Comparison of ENCODE assay signal across 15 cellular contexts in the genomic region with DNA sequence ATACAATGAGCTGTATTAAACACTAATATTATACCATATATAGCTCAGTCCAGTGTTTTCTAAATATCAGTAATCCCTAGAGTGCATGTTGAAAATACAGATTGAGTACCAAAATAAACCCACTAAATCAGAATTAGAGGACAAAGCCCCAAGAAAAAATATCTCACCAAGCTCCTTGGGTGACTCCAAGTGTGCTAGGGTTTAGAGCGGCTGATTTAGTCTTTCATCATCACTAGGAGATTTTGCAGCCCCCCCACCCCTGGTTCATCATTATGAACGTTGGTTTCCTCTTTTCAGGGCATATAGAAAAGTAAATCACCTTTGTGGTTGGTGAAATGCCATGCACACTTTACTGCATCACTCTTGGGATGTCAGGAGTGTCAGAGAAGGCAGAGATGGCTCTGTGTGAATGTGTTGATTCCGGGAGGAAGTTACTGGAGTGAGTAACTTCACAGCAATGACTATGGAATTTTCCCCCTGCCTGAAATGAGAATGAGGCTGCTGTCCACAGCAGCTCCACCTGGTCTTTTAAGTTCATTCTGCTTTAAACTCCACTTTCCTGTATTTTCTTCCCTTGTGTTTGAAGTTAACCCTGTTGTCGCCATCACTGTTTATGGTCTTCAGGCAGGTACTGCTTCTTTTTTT. TPM values are rescaled to one million over a fixed set of nuclear protein-coding genes. Genes with fewer than 3 reads are reported as not detected.
DNase-seq lines count a peak whose midpoint lies in the region; TF ChIP-seq lines count a peak whose summit lies in the region.
"Had no signal": no experiment of that assay in that cellular context is flagged by ENCODE, and none has a peak within 500 bp of the region (broad histone marks: within the 10 kb centered on the region; RNA-seq: fewer than 3 reads in every experiment).

No MANE protein-coding gene starts in this region.

- H3K9ac ChIP-seq in HUES48 (ENCODE audit: low read depth, low read length): no peak overlapping the region
- H3K9ac ChIP-seq: KMS-11 had no signal

- H3K36me3 ChIP-seq in HUES48 (ENCODE audit: control insufficient read depth, insufficient read depth, low read length) (0 out of 2 replicates have a peak, but pooled peaks cover 7% of the 10 kb centered on the region), stomach (peaks cover 0 to 36% (median 15%) of the 10 kb centered on the region in 4 donors)

- H3K4me3 ChIP-seq in HUES48 (ENCODE audit: low read depth, low read length): no peak overlapping the region
- no peak overlapping the region for H3K4me3 ChIP-seq in stomach

- 83 to 91% (median 90%) methylated on average over 4 of the region's 4 CpGs for WGBS in stomach, 5 donors

- no peak for TF ChIP-seq EP300 in stomach (IDR thresholded peaks at IDR 0.05)

- TF ChIP-seq CTCF in stomach (IDR thresholded peaks at IDR 0.05): no peak

- H3K27me3 ChIP-seq in HUES48 (ENCODE audit: control insufficient read depth, insufficient read depth, low read length) (no peaks in the 10 kb centered on the region), stomach (no peaks in the 10 kb centered on the region)

- H3K27ac ChIP-seq in HUES48 (ENCODE audit: low read depth, low read length): peak overlapping the region; percentile 53
- no peak overlapping the region for H3K27ac ChIP-seq in stomach
- H3K27ac ChIP-seq: KMS-11 had no signal

- H3K9me3 ChIP-seq in HUES48 (ENCODE audit: control insufficient read depth, insufficient read depth, low read length) (no peaks in the 10 kb centered on the region), stomach (no peaks in the 10 kb centered on the region)

- H3K4me1 ChIP-seq in HUES48 (ENCODE audit: control insufficient read depth, insufficient read depth, low read length): 0 out of 2 replicates have a peak, but pooled peaks cover 3% of the 10 kb centered on the region
- peaks cover 0 to 7% (median 0%) of the 10 kb centered on the region in 4 donors for H3K4me1 ChIP-seq in stomach

- intact Hi-C loops in stomach (cut with DNase I; ENCODE audit: low total_unique reads): no loop called here

- DNase-seq in AG08396 (ENCODE audit: low spot score): peak; percentile 49
- DNase-seq in astrocyte of the hippocampus (ENCODE audit: low read depth, low spot score): peak; percentile 73
- DNase-seq in iPS-NIHi7 (ENCODE audit: extremely low spot score): peak; percentile 39
- no peak for DNase-seq in activated CD4-positive, alpha-beta T cell treated with anti-CD3 and anti-CD28 coated beads for 4 hours
- DNase-seq in stomach: no peak
- no peak for DNase-seq in stimulated activated CD4-positive, alpha-beta T cell treated with anti-CD3 and anti-CD28 coated beads, Interleukin-4, amount 100 ng/mL, for 1 hour
- no peak for DNase-seq in stimulated activated naive CD4-positive, alpha-beta T cell treated with Interleukin-2 at 50 U/mL for 16 hours (lab: John Stamatoyannopoulos, UW)
- DNase-seq: activated CD4-positive, CD25-positive, alpha-beta regulatory T cell; activated CD8-positive, alpha-beta memory T cell treated with anti-CD3 and anti-CD28 coated beads, Interleukin-2, amount 50 U/mL, for 48 hours; effector CD8-positive, alpha-beta T cell; hippocampal formation; NCI-H1930; NK-92 treated with Interleukin-12 subunit alpha and Interleukin-12 subunit beta, amount 100 ng/mL, for 24 hours had no signal

- no peak for TF ChIP-seq POLR2A in stomach (IDR thresholded peaks at IDR 0.05)

RNA-seq across cellular contexts. Expression of gene ANAPC4, which starts 25.2 kb away (rescaled TPM):
- total RNA-seq in stomach: 10 to 100 TPM in 4 of 5 donors, 1 to 10 TPM in 1; 9.0 to 72.8 (median 42.8) TPM
- polyA plus RNA-seq in stomach: 10 to 100 TPM; 14.2 to 24.3 (median 16.6) TPM

RNA-seq across cellular contexts. Expression of gene ZCCHC4, which starts 39.3 kb away (rescaled TPM):
- total RNA-seq in stomach: 10 to 100 TPM in 3 of 5 donors, 1 to 10 TPM in 2; 2.6 to 30.9 (median 13.9) TPM
- polyA plus RNA-seq in stomach: 1 to 10 TPM; 3.4 to 5.3 (median 3.5) TPM

Comparison
In these comparisons a context has a peak if more than half of its experiments do, and no peak if none do; other contexts are left out.
1. DNase-seq: peak in AG08396 (single experiment), astrocyte of the hippocampus (single experiment) and iPS-NIHi7 (single experiment); none in activated CD4-positive, alpha-beta T cell treated with anti-CD3 and anti-CD28 coated beads for 4 hours (0 of 2), stomach (single experiment), stimulated activated CD4-positive, alpha-beta T cell treated with anti-CD3 and anti-CD28 coated beads, Interleukin-4, amount 100 ng/mL, for 1 hour (single experiment) and stimulated activated naive CD4-positive, alpha-beta T cell treated with Interleukin-2 at 50 U/mL for 16 hours (single experiment).